Comparison of ENCODE assay signal across 20 cellular contexts in the genomic region with DNA sequence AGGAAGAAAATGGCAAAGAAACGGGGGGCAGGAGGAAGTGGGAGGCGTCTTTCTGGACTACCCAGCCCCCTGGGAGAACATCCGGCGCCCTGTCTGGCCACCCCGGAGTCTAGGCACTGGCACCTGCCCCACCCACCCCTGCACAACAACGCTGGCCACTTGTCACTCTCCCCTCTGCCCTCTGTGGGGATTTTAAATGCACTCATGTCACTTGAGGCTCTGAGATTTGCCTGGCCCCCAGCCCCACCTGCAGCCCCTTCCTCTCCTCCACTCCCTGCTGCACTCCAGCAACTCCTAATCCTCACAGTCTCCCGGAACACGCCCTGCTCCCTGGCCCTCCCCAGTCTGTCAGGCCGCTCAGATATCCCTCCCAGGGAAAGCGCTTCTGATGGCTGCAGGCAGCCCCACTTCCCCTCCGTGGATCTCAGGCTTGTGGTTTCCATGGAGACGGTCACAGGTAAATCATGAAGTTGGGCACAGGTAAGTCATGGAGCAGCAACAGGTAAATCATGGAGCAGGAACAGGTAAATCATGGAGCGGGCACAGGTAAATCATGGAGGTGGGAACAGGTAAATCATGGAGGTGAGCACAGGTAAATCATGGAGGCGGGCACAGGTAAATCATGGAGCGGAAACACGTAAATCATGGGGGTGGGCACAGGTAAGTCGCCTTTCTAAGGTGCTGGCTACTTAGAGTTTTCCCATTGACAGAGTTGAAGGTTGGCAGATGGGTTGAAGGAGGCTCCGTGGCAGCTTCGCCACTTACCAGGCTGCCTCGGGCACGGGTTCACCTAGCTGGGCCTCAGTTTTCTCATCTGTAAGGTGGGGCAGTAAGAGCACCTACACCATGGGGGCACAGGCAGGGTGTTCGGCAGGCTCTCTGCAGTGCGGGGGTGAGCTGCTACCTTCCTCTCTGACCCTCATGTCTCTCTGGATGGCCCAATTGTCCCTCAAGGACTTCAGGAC.
DNase-seq lines count a peak whose midpoint lies in the region; ATAC-seq and TF ChIP-seq lines count a peak whose summit lies in the region.
"Had no signal": no experiment of that assay in that cellular context is flagged by ENCODE, and none has a peak within 500 bp of the region (broad histone marks: within the 10 kb centered on the region; RNA-seq: fewer than 3 reads in every experiment).

No MANE protein-coding gene starts in this region.

- intact Hi-C loops in PC-3 (cut with micrococcal nuclease) (no loop called here), left lung (cut with DNase I) (no loop called here), prostate gland (cut with DNase I) (no loop called here)

- H3K9me3 ChIP-seq in PC-3 (ENCODE audit: low read length) (no peaks in the 10 kb centered on the region), left lung (no peaks in the 10 kb centered on the region), upper lobe of left lung (no peaks in the 10 kb centered on the region), prostate gland (no peaks in the 10 kb centered on the region)
- H3K9me3 ChIP-seq: heart right ventricle had no signal

- H3K36me3 Mint-ChIP-seq in activated naive CD8-positive, alpha-beta T cell treated with anti-CD3 and anti-CD28 coated beads, Interleukin-2, amount 10 ng/mL, durations not matched to agents 7 days and 5 days: no peaks in the 10 kb centered on the region
- no peaks in the 10 kb centered on the region for H3K36me3 Mint-ChIP-seq in activated naive CD8-positive, alpha-beta T cell treated with anti-CD3 and anti-CD28 coated beads for 36 hours
- no peaks in the 10 kb centered on the region for H3K36me3 Mint-ChIP-seq in stimulated activated naive B cell treated with anti-CD40 and anti-IgM and Interleukin-4, amounts not matched to agents 10 μg/mL and 1 μg/mL and 100 μg/mL, for 72 hours

- H3K36me3 ChIP-seq in PC-3 (ENCODE audit: low read depth, low read length): no peaks in the 10 kb centered on the region
- no peaks in the 10 kb centered on the region for H3K36me3 ChIP-seq in left lung
- H3K36me3 ChIP-seq in upper lobe of left lung: no peaks in the 10 kb centered on the region
- H3K36me3 ChIP-seq in prostate gland: no peaks in the 10 kb centered on the region
- H3K36me3 ChIP-seq: heart right ventricle had no signal

- H4K20me1 ChIP-seq in PC-3 (ENCODE audit: low read length): no peaks in the 10 kb centered on the region

- ATAC-seq in activated naive CD8-positive, alpha-beta T cell treated with anti-CD3 and anti-CD28 coated beads, Interleukin-2, amount 10 ng/mL, durations not matched to agents 7 days and 5 days (ENCODE audit: low read depth): no peak
- no peak for ATAC-seq in PC-3
- no peak for ATAC-seq in left lung
- ATAC-seq in upper lobe of left lung (ENCODE audit: low FRiP score in 2 of 2): no peak
- no peak for ATAC-seq in stimulated activated naive B cell treated with anti-CD40 and anti-IgM and Interleukin-4, amounts not matched to agents 10 μg/mL and 1 μg/mL and 100 μg/mL, for 72 hours (replicated peaks)
- no peak for ATAC-seq in GM18870 (IDR thresholded peaks at IDR 0.05; ENCODE audit: unreplicated experiment)
- ATAC-seq: esophagus mucosa; heart right ventricle; stimulated activated naive CD8-positive, alpha-beta T cell treated with anti-CD3 and anti-CD28 coated beads, Interleukin-15, amount 100 ng/mL, for 72 hours had no signal

- WGBS in upper lobe of left lung, 2 donors: 63 to 70% methylated on average over 21 to 22 of the region's 23 CpGs
- WGBS in prostate gland: 64% methylated on average over 23 of the region's 23 CpGs

- no peak for TF ChIP-seq EP300 in upper lobe of left lung (IDR thresholded peaks at IDR 0.05)

- peaks cover 10% of the 10 kb centered on the region for H3K27me3 Mint-ChIP-seq in activated naive CD8-positive, alpha-beta T cell treated with anti-CD3 and anti-CD28 coated beads, Interleukin-2, amount 10 ng/mL, durations not matched to agents 7 days and 5 days
- no peaks in the 10 kb centered on the region for H3K27me3 Mint-ChIP-seq in activated naive CD8-positive, alpha-beta T cell treated with anti-CD3 and anti-CD28 coated beads for 36 hours
- H3K27me3 Mint-ChIP-seq in stimulated activated naive B cell treated with anti-CD40 and anti-IgM and Interleukin-4, amounts not matched to agents 10 μg/mL and 1 μg/mL and 100 μg/mL, for 72 hours: peaks cover 37 to 50% of the 10 kb centered on the region in 2 donors

- H3F3A ChIP-seq in PC-3 (ENCODE audit: low read length, unreplicated experiment): no peaks in the 10 kb centered on the region

- no peak overlapping the region for H3K4me3 Mint-ChIP-seq in activated naive CD8-positive, alpha-beta T cell treated with anti-CD3 and anti-CD28 coated beads, Interleukin-2, amount 10 ng/mL, durations not matched to agents 7 days and 5 days
- no peak overlapping the region for H3K4me3 Mint-ChIP-seq in activated naive CD8-positive, alpha-beta T cell treated with anti-CD3 and anti-CD28 coated beads for 36 hours
- no peak overlapping the region for H3K4me3 Mint-ChIP-seq in stimulated activated naive B cell treated with anti-CD40 and anti-IgM and Interleukin-4, amounts not matched to agents 10 μg/mL and 1 μg/mL and 100 μg/mL, for 72 hours
- H3K4me3 Mint-ChIP-seq: stimulated activated naive CD8-positive, alpha-beta T cell treated with anti-CD3 and anti-CD28 coated beads, Interleukin-15, amount 100 ng/mL, for 72 hours had no signal

- H3K79me2 ChIP-seq in PC-3 (ENCODE audit: low read length): no peaks in the 10 kb centered on the region

- BruUV-seq in PC-3 (replicated peaks; lab: Mats Ljungman, UMichigan): no TSS peak

- H3K27me3 ChIP-seq in PC-3 (ENCODE audit: low read length) (no peaks in the 10 kb centered on the region), left lung (peaks cover 0 to 19% of the 10 kb centered on the region in 2 donors), upper lobe of left lung (no peaks in the 10 kb centered on the region), prostate gland (replicated peaks; ENCODE audit: insufficient read depth) (no peaks in the 10 kb centered on the region)

- peak; percentile 10 for DNase-seq in activated naive CD8-positive, alpha-beta T cell treated with anti-CD3 and anti-CD28 coated beads, Interleukin-2, amount 10 ng/mL, durations not matched to agents 7 days and 5 days
- DNase-seq in activated naive CD8-positive, alpha-beta T cell treated with anti-CD3 and anti-CD28 coated beads for 36 hours: no peak
- peak; percentile 5 for DNase-seq in PC-3
- DNase-seq in left lung: peak; percentile 10 to 32
- peak; percentile 15 for DNase-seq in upper lobe of left lung
- no peak for DNase-seq in stimulated activated naive B cell treated with anti-CD40 and anti-IgM and Interleukin-4, amounts not matched to agents 10 μg/mL and 1 μg/mL and 100 μg/mL, for 72 hours
- DNase-seq in prostate gland (ENCODE audit: low spot score): no peak
- DNase-seq: activated CD4-positive, alpha-beta T cell treated with anti-CD3 and anti-CD28 coated beads for 4 hours; activated T-cell treated with anti-CD3 and anti-CD28 coated beads, Interleukin-2, amount 50 U/mL, for 48 hours; amniotic stem cell; cortex of kidney; GOT3; NCI-H1092 treated with DMSO at 0.1 percent for 48 hours; NCI-H524 treated with DMSO at 0.1 percent for 48 hours; stimulated activated naive CD8-positive, alpha-beta T cell treated with anti-CD3 and anti-CD28 coated beads, Interleukin-15, amount 100 ng/mL, for 72 hours; T-helper 2 cell had no signal

- CTCF ChIA-PET in PC-3 (lab: Charles Lee): no interaction called here

- H3K9ac ChIP-seq in PC-3 (ENCODE audit: low read length): no peak overlapping the region

- H3K27ac Mint-ChIP-seq in activated naive CD8-positive, alpha-beta T cell treated with anti-CD3 and anti-CD28 coated beads, Interleukin-2, amount 10 ng/mL, durations not matched to agents 7 days and 5 days: no peak overlapping the region
- H3K27ac Mint-ChIP-seq in activated naive CD8-positive, alpha-beta T cell treated with anti-CD3 and anti-CD28 coated beads for 36 hours: no peak overlapping the region
- no peak overlapping the region for H3K27ac Mint-ChIP-seq in stimulated activated naive B cell treated with anti-CD40 and anti-IgM and Interleukin-4, amounts not matched to agents 10 μg/mL and 1 μg/mL and 100 μg/mL, for 72 hours

- H3K4me2 ChIP-seq in PC-3 (ENCODE audit: low read length): no peak overlapping the region

- H3K27ac ChIP-seq in PC-3 (ENCODE audit: low read length) (peak overlapping the region; percentile 28), left lung (no peak overlapping the region), upper lobe of left lung (no peak overlapping the region), prostate gland (no peak overlapping the region)
- H3K27ac ChIP-seq: heart right ventricle, skin epidermis had no signal

- H3K9me3 Mint-ChIP-seq in activated naive CD8-positive, alpha-beta T cell treated with anti-CD3 and anti-CD28 coated beads, Interleukin-2, amount 10 ng/mL, durations not matched to agents 7 days and 5 days: no peaks in the 10 kb centered on the region
- H3K9me3 Mint-ChIP-seq in activated naive CD8-positive, alpha-beta T cell treated with anti-CD3 and anti-CD28 coated beads for 36 hours: no peaks in the 10 kb centered on the region
- no peaks in the 10 kb centered on the region for H3K9me3 Mint-ChIP-seq in stimulated activated naive B cell treated with anti-CD40 and anti-IgM and Interleukin-4, amounts not matched to agents 10 μg/mL and 1 μg/mL and 100 μg/mL, for 72 hours
- H3K9me3 Mint-ChIP-seq: stimulated activated naive CD8-positive, alpha-beta T cell treated with anti-CD3 and anti-CD28 coated beads, Interleukin-15, amount 100 ng/mL, for 72 hours had no signal

- H3K4me1 Mint-ChIP-seq in activated naive CD8-positive, alpha-beta T cell treated with anti-CD3 and anti-CD28 coated beads, Interleukin-2, amount 10 ng/mL, durations not matched to agents 7 days and 5 days: no peaks in the 10 kb centered on the region
- no peaks in the 10 kb centered on the region for H3K4me1 Mint-ChIP-seq in activated naive CD8-positive, alpha-beta T cell treated with anti-CD3 and anti-CD28 coated beads for 36 hours
- no peaks in the 10 kb centered on the region for H3K4me1 Mint-ChIP-seq in stimulated activated naive B cell treated with anti-CD40 and anti-IgM and Interleukin-4, amounts not matched to agents 10 μg/mL and 1 μg/mL and 100 μg/mL, for 72 hours
- H3K4me1 Mint-ChIP-seq: stimulated activated naive CD8-positive, alpha-beta T cell treated with anti-CD3 and anti-CD28 coated beads, Interleukin-15, amount 100 ng/mL, for 72 hours had no signal

- POLR2A ChIA-PET in activated naive CD8-positive, alpha-beta T cell treated with anti-CD3 and anti-CD28 coated beads, Interleukin-2, amount 10 ng/mL, durations not matched to agents 7 days and 5 days (lab: Charles Lee): no interaction called here
- POLR2A ChIA-PET in PC-3 (lab: Charles Lee; ENCODE audit: unreplicated experiment): no interaction called here

- no peak overlapping the region for H2AFZ ChIP-seq in PC-3 (ENCODE audit: low read length)

- no peak for TF ChIP-seq CTCF in PC-3 (conservative IDR thresholded peaks at IDR 0.05; ENCODE audit: low read depth, low read length)
- TF ChIP-seq CTCF in left lung (IDR thresholded peaks at IDR 0.05): no peak
- TF ChIP-seq CTCF in upper lobe of left lung (IDR thresholded peaks at IDR 0.05): no peak
- TF ChIP-seq CTCF in prostate gland (IDR thresholded peaks at IDR 0.05): no peak

- no peaks in the 10 kb centered on the region for H3K9me2 ChIP-seq in PC-3 (replicated peaks; ENCODE audit: low read length)

- H3K4me1 ChIP-seq in PC-3 (ENCODE audit: insufficient read depth, low read length) (peaks cover 12% of the 10 kb centered on the region), left lung (no peaks in the 10 kb centered on the region), upper lobe of left lung (no peaks in the 10 kb centered on the region), prostate gland (replicated peaks) (no peaks in the 10 kb centered on the region)
- H3K4me1 ChIP-seq: heart right ventricle had no signal

- no peak overlapping the region for H3K4me3 ChIP-seq in PC-3 (ENCODE audit: low read length)
- H3K4me3 ChIP-seq in left lung: no peak overlapping the region
- no peak overlapping the region for H3K4me3 ChIP-seq in upper lobe of left lung
- no peak overlapping the region for H3K4me3 ChIP-seq in prostate gland
- H3K4me3 ChIP-seq: heart right ventricle, skin epidermis had no signal

- no peak for TF ChIP-seq POLR2A in upper lobe of left lung (IDR thresholded peaks at IDR 0.05)
- no peak for TF ChIP-seq POLR2A in prostate gland (IDR thresholded peaks at IDR 0.05)

Comparison
In these comparisons a context has a peak if more than half of its experiments do, and no peak if none do; other contexts are left out.
1. DNase-seq: peak in activated naive CD8-positive, alpha-beta T cell treated with anti-CD3 and anti-CD28 coated beads, Interleukin-2, amount 10 ng/mL, durations not matched to agents 7 days and 5 days (single experiment), PC-3 (single experiment), left lung (2 of 2) and upper lobe of left lung (2 of 2); none in activated naive CD8-positive, alpha-beta T cell treated with anti-CD3 and anti-CD28 coated beads for 36 hours (single experiment), stimulated activated naive B cell treated with anti-CD40 and anti-IgM and Interleukin-4, amounts not matched to agents 10 μg/mL and 1 μg/mL and 100 μg/mL, for 72 hours (single experiment) and prostate gland (single experiment).